ENCODE assay signal across 38 cellular contexts in the genomic region with DNA sequence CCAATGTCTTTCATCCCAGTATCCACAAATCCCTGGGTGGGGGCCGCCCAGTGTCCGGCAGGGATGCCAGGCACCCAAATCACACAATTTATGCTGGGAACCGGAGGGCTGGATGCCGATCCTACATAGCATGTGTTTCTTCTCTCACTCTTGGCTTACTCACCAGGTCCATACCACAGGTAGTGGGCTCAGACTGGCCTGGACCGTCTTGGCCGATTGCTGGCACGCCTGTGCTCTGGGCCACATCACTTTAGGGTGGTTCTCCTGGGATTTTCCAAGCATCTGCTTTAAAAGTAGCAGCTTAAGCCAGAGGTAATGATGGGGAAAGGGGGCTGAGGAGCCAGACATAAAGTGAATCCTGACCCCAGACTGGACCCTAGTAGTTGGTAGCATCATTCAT. TPM values are rescaled to one million over a fixed set of nuclear protein-coding genes. Genes with fewer than 3 reads are reported as not detected.
"Had no signal": no experiment of that assay in that cellular context is flagged by ENCODE, and none has a peak within 500 bp of the region (broad histone marks: within the 10 kb centered on the region; RNA-seq: fewer than 3 reads in every experiment).

No MANE protein-coding gene starts in this region.

- H3K4me3 ChIP-seq: adrenal gland, ascending aorta, body of pancreas, breast epithelium, cardiac muscle cell had no signal

- H3K9me3 ChIP-seq: adrenal gland, ascending aorta, body of pancreas, breast epithelium had no signal

- H3K27ac ChIP-seq: adrenal gland, ascending aorta, body of pancreas, brain microvascular endothelial cell, breast epithelium, cardiac muscle cell had no signal

- H3K27me3 ChIP-seq: ascending aorta, brain microvascular endothelial cell, breast epithelium, cardiac muscle cell had no signal

- DNase-seq: activated effector memory CD4-positive, alpha-beta T cell treated with anti-CD3 and anti-CD28 coated beads, Interleukin-2, amount 50 U/mL, for 16 hours; activated effector memory CD4-positive, alpha-beta T cell treated with Interleukin-2 at 50 U/mL for 16 hours; activated gamma-delta T cell; activated gamma-delta T cell treated with Interleukin-2 at 50 U/mL for 16 hours; activated naive CD4-positive, alpha-beta T cell; activated naive CD4-positive, alpha-beta T cell treated with anti-CD3 and anti-CD28 coated beads for 36 hours; activated naive CD4-positive, alpha-beta T cell treated with anti-CD3 and anti-CD28 coated beads, Interleukin-2, amount 10 ng/mL, durations not matched to agents 7 days and 5 days; activated naive CD4-positive, alpha-beta T cell treated with anti-CD3 and anti-CD28 coated beads, Interleukin-2, amount 50 U/mL, for 16 hours; activated naive CD4-positive, alpha-beta T cell treated with Interleukin-2 at 50 U/mL for 16 hours; activated naive CD8-positive, alpha-beta T cell treated with anti-CD3 and anti-CD28 coated beads for 36 hours; activated naive CD8-positive, alpha-beta T cell treated with anti-CD3 and anti-CD28 coated beads, Interleukin-2, amount 10 ng/mL, durations not matched to agents 7 days and 5 days; activated naive CD8-positive, alpha-beta T cell treated with anti-CD3 and anti-CD28 coated beads, Interleukin-2, amount 50 U/mL, for 24 hours; activated T-cell treated with anti-CD3 and anti-CD28 coated beads, Interleukin-2, amount 50 U/mL, for 24 hours; activated T-cell treated with anti-CD3 and anti-CD28 coated beads, Interleukin-2, amount 50 U/mL, for 4 hours; activated T-cell treated with anti-CD3 and anti-CD28 coated beads, Interleukin-2, amount 50 U/mL, for 48 hours; activated T-cell treated with anti-CD3 and anti-CD28 coated beads, Interleukin-2, amount 50 U/mL, for 72 hours; adrenal gland; amniotic stem cell; amygdala; anterior cingulate cortex; aorta; body of pancreas; brain microvascular endothelial cell; caudate nucleus; central memory CD4-positive, alpha-beta T cell; cerebellar nuclear complex had no signal

- H3K4me1 ChIP-seq: adrenal gland, ascending aorta, body of pancreas, breast epithelium had no signal

- ATAC-seq: activated naive CD4-positive, alpha-beta T cell treated with anti-CD3 and anti-CD28 coated beads, Interleukin-2, amount 50 U/mL, for 72 hours; activated naive CD8-positive, alpha-beta T cell treated with anti-CD3 and anti-CD28 coated beads, Interleukin-2, amount 50 U/mL, for 24 hours; activated T-cell treated with anti-CD3 and anti-CD28 coated beads, Interleukin-2, amount 50 U/mL, for 4 hours; activated T-cell treated with anti-CD3 and anti-CD28 coated beads, Interleukin-2, amount 50 U/mL, for 72 hours; activated T-helper 17 cell treated with anti-CD3 and anti-CD28 coated beads, Interleukin-2, amount 50 U/mL, for 72 hours; body of pancreas had no signal

- H3K36me3 ChIP-seq: adrenal gland, ascending aorta, brain microvascular endothelial cell, breast epithelium, cardiac muscle cell had no signal

RNA-seq across cellular contexts. Expression of a gene that starts 22.6 kb away (rescaled TPM):
- total RNA-seq: activated naive CD4-positive, alpha-beta T cell treated with anti-CD3 and anti-CD28 coated beads for 36 hours; activated naive CD4-positive, alpha-beta T cell treated with anti-CD3 and anti-CD28 coated beads, Interleukin-2, amount 50 U/mL, for 72 hours; activated naive CD8-positive, alpha-beta T cell treated with anti-CD3 and anti-CD28 coated beads for 36 hours; activated naive CD8-positive, alpha-beta T cell treated with anti-CD3 and anti-CD28 coated beads, Interleukin-2, amount 10 ng/mL, durations not matched to agents 7 days and 5 days; activated T-cell treated with anti-CD3 and anti-CD28 coated beads, Interleukin-2, amount 50 U/mL, for 4 hours; activated T-cell treated with anti-CD3 and anti-CD28 coated beads, Interleukin-2, amount 50 U/mL, for 72 hours; activated T-helper 1 cell treated with anti-CD3 and anti-CD28 coated beads, Interleukin-12 subunit alpha, Interleukin-12 subunit beta, Interleukin-2, Interleukin-4 antibody, amounts not matched to agents 30 ng/mL and 10 ng/mL and 1 ng/mL, durations not matched to agents 14 hours and 24 hours and 36 hours; activated T-helper 17 cell treated with anti-CD3 and anti-CD28 coated beads, Interleukin-2, amount 50 U/mL, for 72 hours; activated T-helper 2 cell treated with anti-CD3 and anti-CD28 coated beads, Interferon-gamma antibody, Interleukin-2, Interleukin-4, amounts not matched to agents 10 μg/mL and 5 μg/mL and 100 μg/mL, durations not matched to agents 14 hours and 24 hours and 36 hours; adrenal gland; aorta; ascending aorta; astrocyte; body of pancreas; cardiac muscle cell; cardiac septum; cerebellum; chondrocyte had no signal
- polyA plus RNA-seq: cardiac muscle cell had no signal

RNA-seq across cellular contexts. Expression of a gene that starts 46.5 kb away (rescaled TPM):
- total RNA-seq: activated naive CD4-positive, alpha-beta T cell treated with anti-CD3 and anti-CD28 coated beads for 36 hours; activated T-helper 1 cell treated with anti-CD3 and anti-CD28 coated beads, Interleukin-12 subunit alpha, Interleukin-12 subunit beta, Interleukin-2, Interleukin-4 antibody, amounts not matched to agents 30 ng/mL and 10 ng/mL and 1 ng/mL, durations not matched to agents 14 hours and 24 hours and 36 hours; adrenal gland; aorta; ascending aorta; astrocyte; bronchial epithelial cell; cardiac muscle cell; cardiac septum; chondrocyte had no signal
- polyA plus RNA-seq: cardiac muscle cell had no signal

RNA-seq across cellular contexts. Expression of a gene that starts 57.4 kb away (rescaled TPM):
- total RNA-seq: activated naive CD4-positive, alpha-beta T cell treated with anti-CD3 and anti-CD28 coated beads for 36 hours; activated naive CD4-positive, alpha-beta T cell treated with anti-CD3 and anti-CD28 coated beads, Interleukin-2, amount 50 U/mL, for 72 hours; activated naive CD8-positive, alpha-beta T cell treated with anti-CD3 and anti-CD28 coated beads for 36 hours; activated naive CD8-positive, alpha-beta T cell treated with anti-CD3 and anti-CD28 coated beads, Interleukin-2, amount 10 ng/mL, durations not matched to agents 7 days and 5 days; activated T-cell treated with anti-CD3 and anti-CD28 coated beads, Interleukin-2, amount 50 U/mL, for 4 hours; activated T-cell treated with anti-CD3 and anti-CD28 coated beads, Interleukin-2, amount 50 U/mL, for 72 hours; activated T-helper 1 cell treated with anti-CD3 and anti-CD28 coated beads, Interleukin-12 subunit alpha, Interleukin-12 subunit beta, Interleukin-2, Interleukin-4 antibody, amounts not matched to agents 30 ng/mL and 10 ng/mL and 1 ng/mL, durations not matched to agents 14 hours and 24 hours and 36 hours; activated T-helper 17 cell treated with anti-CD3 and anti-CD28 coated beads, Interleukin-2, amount 50 U/mL, for 72 hours; activated T-helper 2 cell treated with anti-CD3 and anti-CD28 coated beads, Interferon-gamma antibody, Interleukin-2, Interleukin-4, amounts not matched to agents 10 μg/mL and 5 μg/mL and 100 μg/mL, durations not matched to agents 14 hours and 24 hours and 36 hours; adrenal gland; aorta; ascending aorta; astrocyte; body of pancreas; breast epithelium; bronchial epithelial cell; cardiac muscle cell; cardiac septum; cerebellum; chondrocyte had no signal
- polyA plus RNA-seq: adrenal gland had no signal
